ENCODE assay signal across 8 cellular contexts in the genomic region with DNA sequence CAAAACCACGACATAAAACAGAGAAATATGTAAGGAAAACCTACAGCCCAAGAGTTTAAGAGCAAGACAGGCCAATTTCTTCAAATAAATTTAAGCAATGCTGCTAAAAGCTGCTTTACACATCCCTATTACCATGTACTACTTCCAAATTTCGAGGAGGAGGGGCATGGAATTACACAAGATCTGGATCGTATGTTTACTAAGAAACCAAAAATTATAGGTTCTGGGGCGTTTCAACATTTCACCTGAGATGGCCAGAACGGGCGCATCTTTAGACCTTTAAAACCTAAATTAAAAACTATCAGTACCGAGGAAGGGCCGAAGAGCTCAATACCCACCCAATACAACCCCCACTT. TPM values are rescaled to one million over a fixed set of nuclear protein-coding genes. Genes with fewer than 3 reads are reported as not detected.
DNase-seq lines count a peak whose midpoint lies in the region; ATAC-seq and TF ChIP-seq lines count a peak whose summit lies in the region.

No MANE protein-coding gene starts in this region.

- H3K79me2 ChIP-seq in SK-N-SH (ENCODE audit: insufficient read depth), result peaks cover 76% of the 10 kb centered on the region

- H3K27ac ChIP-seq in SK-N-SH (ENCODE audit: low read depth in 2 of 2, low read length in 1 of 2) (peak overlapping the region; percentile 99 to 100), substantia nigra (ENCODE audit: low read depth, low read length, poor library complexity, severe bottlenecking) (peak overlapping the region; percentile 100)

- 1% methylated on average over 8 of the region's 8 CpGs for WGBS in SK-N-SH (ENCODE audit: low lambda C conversion rate)

- peaks cover 10% of the 10 kb centered on the region for H3F3A ChIP-seq in SK-N-SH (replicated peaks; ENCODE audit: insufficient read depth)

- peaks cover 34 to 42% of the 10 kb centered on the region in 2 experiments for H3K36me3 ChIP-seq in SK-N-SH (replicated peaks in 1 of 2; ENCODE audit: control insufficient read depth in 1 of 2, insufficient read depth in 2 of 2, low read length in 1 of 2)

- peak overlapping the region; percentile 95 to 97 for H3K27ac Mint-ChIP-seq in activated naive CD4-positive, alpha-beta T cell treated with anti-CD3 and anti-CD28 coated beads, Interleukin-2, amount 50 U/mL, for 72 hours

- CTCF ChIA-PET in SK-N-SH (lab: Yijun Ruan, JAX), result interaction anchor here (0.9 to 2.6 kb wide), 3 partner anchors 20 to 296 kb away, joined by 3 to 13 read pairs (median 3); no protein-coding TSS in a partner anchor

- POLR2A ChIA-PET in SK-N-SH (lab: Yijun Ruan, JAX), result interaction anchor here (0.8 to 1.2 kb wide), 4 partner anchors 13 to 118 kb away, joined by 3 to 4 read pairs (median 3); partner anchors contain the start of gene MRPS25

- H3K9me3 ChIP-seq in SK-N-SH, result no peaks in the 10 kb centered on the region

- H3K9me2 ChIP-seq in SK-N-SH, result no peaks in the 10 kb centered on the region

- DNase-seq in SK-N-SH (no peak), inferior parietal cortex (ENCODE audit: extremely low spot score) (peak; percentile 14), substantia nigra (lab: John Stamatoyannopoulos, UW) (no peak), SHP77 treated with DMSO at 0.1 percent for 48 hours (lab: John Stamatoyannopoulos, UW) (no peak), DMS153 (lab: John Stamatoyannopoulos, UW) (no peak)
- no peak for DNase-seq in activated naive CD4-positive, alpha-beta T cell treated with anti-CD3 and anti-CD28 coated beads, Interleukin-2, amount 50 U/mL, for 72 hours (ENCODE audit: low spot score in 2 of 2)

- H3K36me3 Mint-ChIP-seq in activated naive CD4-positive, alpha-beta T cell treated with anti-CD3 and anti-CD28 coated beads, Interleukin-2, amount 50 U/mL, for 72 hours, result peaks cover 18 to 29% of the 10 kb centered on the region in 2 donors

- no peaks in the 10 kb centered on the region for H3K27me3 ChIP-seq in SK-N-SH (ENCODE audit: insufficient read depth)

- H3K4me1 ChIP-seq in SK-N-SH (ENCODE audit: control insufficient read depth in 1 of 2, insufficient read depth in 2 of 2, low read depth in 1 of 2, low read length in 1 of 2), result peaks cover 0 to 19% of the 10 kb centered on the region in 2 experiments; a peak in 3 of 4 replicates

- peak overlapping the region; percentile 94 for H3K4me2 ChIP-seq in SK-N-SH

- H3K9me3 Mint-ChIP-seq in activated naive CD4-positive, alpha-beta T cell treated with anti-CD3 and anti-CD28 coated beads, Interleukin-2, amount 50 U/mL, for 72 hours, result no peaks in the 10 kb centered on the region

- ATAC-seq in SK-N-SH treated with all-trans-retinoic acid at 6 μM for 48 hours (no peak), HG03159 (IDR thresholded peaks at IDR 0.05; ENCODE audit: unreplicated experiment) (no peak)
- ATAC-seq in activated naive CD4-positive, alpha-beta T cell treated with anti-CD3 and anti-CD28 coated beads, Interleukin-2, amount 50 U/mL, for 72 hours, result no peak

- no peak for TF ChIP-seq RAD21 in SK-N-SH (IDR thresholded peaks at IDR 0.05; ENCODE audit: low read length)

- TF ChIP-seq EP300 in SK-N-SH (IDR thresholded peaks at IDR 0.05; ENCODE audit: borderline replicate concordance in 1 of 2, low read depth in 1 of 2, low read length in 1 of 2), result no peak

- no peak for TF ChIP-seq CTCF in SK-N-SH (IDR thresholded peaks at IDR 0.05)

- H3K9ac ChIP-seq in SK-N-SH, result peak overlapping the region; percentile 98

- peak overlapping the region; percentile 90 for H2AFZ ChIP-seq in SK-N-SH (ENCODE audit: low read depth)

- peak overlapping the region; percentile 92 to 95 for H3K4me3 ChIP-seq in SK-N-SH (ENCODE audit: low read depth in 2 of 2, low read length in 1 of 2)

- peaks cover 20% of the 10 kb centered on the region for H4K20me1 ChIP-seq in SK-N-SH (ENCODE audit: insufficient read depth)

TF ChIP-seq in SK-N-SH, 30 proteins besides CTCF, POLR2A, EP300 and RAD21:
- TF ChIP-seq POLR2AphosphoS5 (IDR thresholded peaks at IDR 0.05; ENCODE audit: low read depth, low read length) (no peak), NRF1 (IDR thresholded peaks at IDR 0.05; ENCODE audit: low read depth, low read length) (no peak), NFIC (IDR thresholded peaks at IDR 0.05; ENCODE audit: borderline replicate concordance) (no peak), SMC3 (IDR thresholded peaks at IDR 0.05; ENCODE audit: low read depth, low read length) (no peak)

TF ChIP-seq in SK-N-SH treated with all-trans-retinoic acid at 6 μM for 48 hours, 23 proteins besides CTCF, POLR2A, EP300 and RAD21:
- TF ChIP-seq ESRRG (CRISPR knock-in tag; IDR thresholded peaks at IDR 0.05), result no peak
- TF ChIP-seq BACH2 (CRISPR knock-in tag; IDR thresholded peaks at IDR 0.05; ENCODE audit: borderline replicate concordance), result no peak
- TF ChIP-seq ZNF70 (CRISPR knock-in tag; IDR thresholded peaks at IDR 0.05), result no peak
- no peak for TF ChIP-seq TSHZ2 (CRISPR knock-in tag; IDR thresholded peaks at IDR 0.05)
- TF ChIP-seq CSDC2 (CRISPR knock-in tag; IDR thresholded peaks at IDR 0.05), result no peak
- TF ChIP-seq, protein P1, sequence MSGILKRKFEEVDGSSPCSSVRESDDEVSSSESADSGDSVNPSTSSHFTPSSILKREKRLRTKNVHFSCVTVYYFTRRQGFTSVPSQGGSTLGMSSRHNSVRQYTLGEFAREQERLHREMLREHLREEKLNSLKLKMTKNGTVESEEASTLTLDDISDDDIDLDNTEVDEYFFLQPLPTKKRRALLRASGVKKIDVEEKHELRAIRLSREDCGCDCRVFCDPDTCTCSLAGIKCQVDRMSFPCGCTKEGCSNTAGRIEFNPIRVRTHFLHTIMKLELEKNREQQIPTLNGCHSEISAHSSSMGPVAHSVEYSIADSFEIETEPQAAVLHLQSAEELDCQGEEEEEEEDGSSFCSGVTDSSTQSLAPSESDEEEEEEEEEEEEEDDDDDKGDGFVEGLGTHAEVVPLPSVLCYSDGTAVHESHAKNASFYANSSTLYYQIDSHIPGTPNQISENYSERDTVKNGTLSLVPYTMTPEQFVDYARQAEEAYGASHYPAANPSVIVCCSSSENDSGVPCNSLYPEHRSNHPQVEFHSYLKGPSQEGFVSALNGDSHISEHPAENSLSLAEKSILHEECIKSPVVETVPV (CRISPR knock-in tag; IDR thresholded peaks at IDR 0.05), result no peak
- TF ChIP-seq TOX (CRISPR knock-in tag; IDR thresholded peaks at IDR 0.05; ENCODE audit: borderline replicate concordance), result no peak
- TF ChIP-seq TCF4 (CRISPR knock-in tag; IDR thresholded peaks at IDR 0.05; ENCODE audit: borderline replicate concordance), result no peak
- TF ChIP-seq ARNTL (CRISPR knock-in tag; IDR thresholded peaks at IDR 0.05; ENCODE audit: borderline replicate concordance, low read depth), result no peak
- no peak for TF ChIP-seq GLIS3 (CRISPR knock-in tag; IDR thresholded peaks at IDR 0.05)
- no peak for TF ChIP-seq ZNF8 (CRISPR knock-in tag; IDR thresholded peaks at IDR 0.05)

RNA-seq across cellular contexts. Expression of gene NR2C2, which starts 0.7 kb away (rescaled TPM):
- 13.1 TPM in 2 replicates for polyA plus RNA-seq in SK-N-SH (2012; rRNA removed)
- polyA plus RNA-seq in SK-N-SH (2012; cell fraction: cytosol; rRNA removed), result 8.2 and 10.3 TPM in 2 replicates
- polyA plus RNA-seq in SK-N-SH (2012; cell fraction: nucleus; rRNA removed), result 46.0 and 76.5 TPM in 2 replicates
- 10 to 100 TPM; 51.8 to 70.7 TPM for total RNA-seq in activated naive CD4-positive, alpha-beta T cell treated with anti-CD3 and anti-CD28 coated beads, Interleukin-2, amount 50 U/mL, for 72 hours
